1 cellular context compared by ENCODE assay signal in the genomic region with DNA sequence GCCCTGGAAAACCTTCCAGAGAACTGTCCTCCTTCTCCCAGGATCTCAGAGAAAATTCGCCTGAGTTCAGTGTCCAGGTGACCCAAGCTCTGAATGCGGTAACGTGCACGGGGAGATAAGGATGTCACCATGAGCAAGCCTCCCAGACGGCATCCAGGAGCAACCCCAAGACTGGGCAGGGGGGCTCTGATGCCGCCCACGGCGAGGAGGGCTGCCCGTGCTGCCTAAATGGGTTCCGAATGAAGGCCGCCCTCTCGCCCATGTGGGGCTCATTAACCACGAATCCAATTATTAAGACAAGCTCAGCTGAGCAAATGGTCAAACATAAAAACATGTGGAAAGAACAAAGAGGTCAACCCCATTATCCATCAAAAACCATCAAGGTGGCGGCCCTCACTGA. TPM values are rescaled to one million over a fixed set of nuclear protein-coding genes. Genes with fewer than 3 reads are reported as not detected.
"Had no signal": no experiment of that assay in that cellular context is flagged by ENCODE, and none has a peak within 500 bp of the region (broad histone marks: within the 10 kb centered on the region; RNA-seq: fewer than 3 reads in every experiment).

No MANE protein-coding gene starts in this region.

RNA-seq across cellular contexts. Expression of a gene that starts 55.9 kb away (rescaled TPM):
- total RNA-seq: activated naive CD8-positive, alpha-beta T cell treated with anti-CD3 and anti-CD28 coated beads for 36 hours had no signal
